In genomic region chr1:23367791-23368561, GRCh38 we compare ENCODE assay signal across 8 cellular contexts. TPM values are rescaled to one million over a fixed set of nuclear protein-coding genes. Genes with fewer than 3 reads are reported as not detected.
DNase-seq lines count a peak whose midpoint lies in the region; ATAC-seq and TF ChIP-seq lines count a peak whose summit lies in the region.

No MANE protein-coding gene starts in this region.

- H3K36me3 ChIP-seq in HUES48 (ENCODE audit: control insufficient read depth, insufficient read depth, low read length) (no peaks in the 10 kb centered on the region), NT2/D1 (ENCODE audit: insufficient read depth, insufficient read length, low read length) (peaks cover 11% of the 10 kb centered on the region), endodermal cell (ENCODE audit: control insufficient read depth, insufficient read depth, low read length) (peaks cover 44% of the 10 kb centered on the region)

- H3K4me1 ChIP-seq in HUES48 (ENCODE audit: control insufficient read depth, insufficient read depth, low read length) (peaks cover 16% of the 10 kb centered on the region), NT2/D1 (ENCODE audit: insufficient read depth, insufficient read length) (peaks cover 13% of the 10 kb centered on the region), endodermal cell (ENCODE audit: control insufficient read depth, insufficient read depth, low read length) (peaks cover 19% of the 10 kb centered on the region)

- H3K27me3 ChIP-seq in HUES48 (ENCODE audit: control insufficient read depth, insufficient read depth, low read length) (peaks cover 89% of the 10 kb centered on the region), NT2/D1 (ENCODE audit: insufficient read depth, insufficient read length) (peaks cover 65% of the 10 kb centered on the region), endodermal cell (ENCODE audit: control insufficient read depth, insufficient read depth, low read length, poor library complexity, severe bottlenecking) (no peaks in the 10 kb centered on the region)

- CTCF ChIA-PET in Calu3 (lab: Charles Lee) = interaction anchor here (0.5 to 4.5 kb wide), 8 partner anchors 20 to 117 kb away, joined by 3 to 27 read pairs (median 4); partner anchors contain the start of gene HNRNPR

- H3K27ac Mint-ChIP-seq in Calu3 (ENCODE audit: unreplicated experiment) = peak overlapping the region; percentile 63
- H3K27ac Mint-ChIP-seq in endodermal cell = peak overlapping the region; percentile 99

- H3K4me3 ChIP-seq in HUES48 (ENCODE audit: low read depth, low read length) (peak overlapping the region; percentile 91), NT2/D1 (ENCODE audit: insufficient read length, low read depth) (peak overlapping the region; percentile 55), endodermal cell (ENCODE audit: low read length) (peak overlapping the region; percentile 95)

- H3K27ac ChIP-seq in HUES48 (ENCODE audit: low read depth, low read length) = peak overlapping the region; percentile 92
- peak overlapping the region; percentile 99 for H3K27ac ChIP-seq in endodermal cell (ENCODE audit: low read depth, low read length)

- H3K36me3 Mint-ChIP-seq in Calu3 (ENCODE audit: insufficient read depth, unreplicated experiment) = peaks cover 60% of the 10 kb centered on the region
- H3K36me3 Mint-ChIP-seq in endodermal cell (ENCODE audit: low read depth) = peaks cover 50% of the 10 kb centered on the region

- peak overlapping the region; percentile 91 for H3K4me3 Mint-ChIP-seq in Calu3 (ENCODE audit: low read depth, unreplicated experiment)
- peak overlapping the region; percentile 89 for H3K4me3 Mint-ChIP-seq in endodermal cell

- H3K9me3 ChIP-seq in HUES48 (ENCODE audit: control insufficient read depth, insufficient read depth, low read length) (peaks cover 15% of the 10 kb centered on the region), NT2/D1 (ENCODE audit: insufficient read depth, low read length) (peaks cover 32% of the 10 kb centered on the region), endodermal cell (ENCODE audit: control insufficient read depth, low read length) (peaks cover 40% of the 10 kb centered on the region)

- 5 to 13% methylated on average over 16 to 41 of the region's 41 CpGs for WGBS in endodermal cell (ENCODE audit: insufficient coverage in 1 of 2, insufficient read length in 1 of 2), 2 experiments

- ATAC-seq in GM21423 (IDR thresholded peaks at IDR 0.05; ENCODE audit: unreplicated experiment) = peak; percentile 91

- H3K9me3 Mint-ChIP-seq in Calu3 (ENCODE audit: low read depth, unreplicated experiment) (peaks cover 2% of the 10 kb centered on the region), endodermal cell (peaks cover 47% of the 10 kb centered on the region)

- intact Hi-C loops in Calu3 (cut with micrococcal nuclease; ENCODE audit: unreplicated experiment) = loop anchor here (2.0 kb wide), 1 partner anchor 35 kb away; no protein-coding TSS in a partner anchor

- peaks cover 33% of the 10 kb centered on the region for H3K4me1 Mint-ChIP-seq in Calu3 (ENCODE audit: low read depth, unreplicated experiment)
- peaks cover 38% of the 10 kb centered on the region for H3K4me1 Mint-ChIP-seq in endodermal cell

- BruUV-seq in Calu3 (replicated peaks; lab: Mats Ljungman, UMichigan) = no TSS peak

- H3K9ac ChIP-seq in HUES48 (ENCODE audit: low read depth, low read length) = peak overlapping the region; percentile 63
- H3K9ac ChIP-seq in NT2/D1 (ENCODE audit: insufficient read length, low read depth) = peak overlapping the region; percentile 93
- peak overlapping the region; percentile 94 for H3K9ac ChIP-seq in endodermal cell (ENCODE audit: extremely low read depth, low read length, poor library complexity, severe bottlenecking)

- TF ChIP-seq CTCF in Calu3 (IDR thresholded peaks at IDR 0.05; ENCODE audit: unreplicated experiment) = no peak
- TF ChIP-seq CTCF in endodermal cell (conservative IDR thresholded peaks at IDR 0.05) = no peak

- no peaks in the 10 kb centered on the region for H3K27me3 Mint-ChIP-seq in Calu3 (ENCODE audit: unreplicated experiment)
- H3K27me3 Mint-ChIP-seq in endodermal cell (ENCODE audit: insufficient read depth) = peaks cover 68% of the 10 kb centered on the region

- DNase-seq in Calu3 (peak; percentile 94), NT2/D1 (ENCODE audit: low read depth, low spot score) (peak; percentile 95), endodermal cell (peak; percentile 100), mesenteric fat pad (ENCODE audit: low spot score) (peak; percentile 99)
- DNase-seq in activated CD8-positive, alpha-beta memory T cell treated with anti-CD3 and anti-CD28 coated beads, Interleukin-2, amount 50 U/mL, for 24 hours (ENCODE audit: extremely low read depth) = peak; percentile 94
- peak; percentile 93 for DNase-seq in stimulated activated CD8-positive, alpha-beta memory T cell treated with anti-CD3 and anti-CD28 coated beads, Interleukin-15, amount 100 ng/mL, for 1 hour (ENCODE audit: low read depth)

RNA-seq across cellular contexts. Expression of gene ZNF436, which starts 1.7 kb away (rescaled TPM):
- total RNA-seq in Calu3 (2022) (5.8 and 6.1 TPM in 2 replicates), endodermal cell (10 to 100 TPM in 1 of 2 donors, 1 to 10 TPM in 1; 8.9 to 10.3 TPM), mesenteric fat pad (18.8 TPM)
- polyA plus RNA-seq in endodermal cell (2013, experiment 1 of 2) = 10.1 TPM
- 9.5 TPM for polyA plus RNA-seq in endodermal cell (2013, experiment 2 of 2)

RNA-seq across cellular contexts. Expression of gene HNRNPR, which starts 23.9 kb away (rescaled TPM):
- 126 TPM in 2 replicates for total RNA-seq in Calu3 (2022)
- total RNA-seq in endodermal cell = 100 to 1,000 TPM; 187 to 210 TPM
- polyA plus RNA-seq in endodermal cell (2013, experiment 1 of 2) = 247 TPM
- 229 TPM for polyA plus RNA-seq in endodermal cell (2013, experiment 2 of 2)
- 111 TPM for total RNA-seq in mesenteric fat pad

RNA-seq across cellular contexts. Expression of gene TCEA3, which starts 56.6 kb away (rescaled TPM):
- total RNA-seq in Calu3 (2022) (1.5 and 2.7 TPM in 2 replicates), endodermal cell (1 to 10 TPM; 4.0 to 4.7 TPM), mesenteric fat pad (8.3 TPM)
- polyA plus RNA-seq in endodermal cell (2013, experiment 1 of 2) = 2.4 TPM
- polyA plus RNA-seq in endodermal cell (2013, experiment 2 of 2) = 2.2 TPM

Comparison
In these comparisons a context has a peak if more than half of its experiments do, and no peak if none do; other contexts are left out.
1. Peak in every context shown above with its lines: DNase-seq, ATAC-seq, H3K4me3 ChIP-seq and H3K27ac ChIP-seq.